19 cellular contexts compared by ENCODE assay signal in genomic region chr20:24665196-24665595, GRCh38.
"Had no signal": no experiment of that assay in that cellular context is flagged by ENCODE, and none has a peak within 500 bp of the region (broad histone marks: within the 10 kb centered on the region; RNA-seq: fewer than 3 reads in every experiment).

No MANE protein-coding gene starts in this region.

- H3K27ac ChIP-seq: adrenal gland, epithelial cell of prostate, left lung, neural progenitor cell, sigmoid colon, vagina had no signal

- H3K27me3 Mint-ChIP-seq: activated B cell treated with CpG ODN at 0.5 μM for 24 hours; activated CD8-positive, alpha-beta T cell treated with anti-CD3 and anti-CD28 coated beads for 36 hours had no signal

- H3K4me1 Mint-ChIP-seq: activated B cell treated with CpG ODN at 0.5 μM for 24 hours; stimulated activated naive B cell treated with anti-CD40 and anti-IgM and Interleukin-4, amounts not matched to agents 10 μg/mL and 1 μg/mL and 100 μg/mL, for 72 hours had no signal

- H3K27me3 ChIP-seq: adrenal gland, dorsolateral prefrontal cortex, neural progenitor cell, sigmoid colon, vagina had no signal

- H3K4me3 Mint-ChIP-seq: activated B cell treated with CpG ODN at 0.5 μM for 24 hours; activated CD8-positive, alpha-beta T cell treated with anti-CD3 and anti-CD28 coated beads for 36 hours; neural progenitor cell; stimulated activated naive B cell treated with anti-CD40 and anti-IgM and Interleukin-4, amounts not matched to agents 10 μg/mL and 1 μg/mL and 100 μg/mL, for 72 hours had no signal

- H3K4me3 ChIP-seq: adrenal gland, dorsolateral prefrontal cortex, left lung, neural progenitor cell, sigmoid colon, vagina had no signal

- H3K36me3 Mint-ChIP-seq: activated naive CD4-positive, alpha-beta T cell treated with anti-CD3 and anti-CD28 coated beads, Interleukin-2, amount 50 U/mL, for 72 hours; neural progenitor cell; stimulated activated naive B cell treated with anti-CD40 and anti-IgM and Interleukin-4, amounts not matched to agents 10 μg/mL and 1 μg/mL and 100 μg/mL, for 72 hours had no signal

- H3K9ac ChIP-seq: neural progenitor cell had no signal

- H3K9me3 Mint-ChIP-seq: activated B cell treated with CpG ODN at 0.5 μM for 24 hours; activated CD8-positive, alpha-beta T cell treated with anti-CD3 and anti-CD28 coated beads for 36 hours; activated naive CD4-positive, alpha-beta T cell treated with anti-CD3 and anti-CD28 coated beads, Interleukin-2, amount 50 U/mL, for 72 hours; stimulated activated naive B cell treated with anti-CD40 and anti-IgM and Interleukin-4, amounts not matched to agents 10 μg/mL and 1 μg/mL and 100 μg/mL, for 72 hours had no signal

- DNase-seq: activated CD4-positive, alpha-beta T cell treated with anti-CD3 and anti-CD28 coated beads for 4 hours; activated CD8-positive, alpha-beta T cell treated with anti-CD3 and anti-CD28 coated beads for 36 hours; activated gamma-delta T cell treated with Interleukin-2 at 50 U/mL for 16 hours; activated T-cell treated with anti-CD3 and anti-CD28 coated beads, Interleukin-2, amount 50 U/mL, for 48 hours; adrenal gland; foreskin fibroblast; left lung; mammary epithelial cell; sigmoid colon; stimulated activated naive B cell treated with anti-CD40 and anti-IgM and Interleukin-4, amounts not matched to agents 10 μg/mL and 1 μg/mL and 100 μg/mL, for 72 hours; T-helper 1 cell; T-helper 9 cell; trophoblast cell had no signal

- H3K27ac Mint-ChIP-seq: activated B cell treated with CpG ODN at 0.5 μM for 24 hours; activated CD8-positive, alpha-beta T cell treated with anti-CD3 and anti-CD28 coated beads for 36 hours; activated naive CD4-positive, alpha-beta T cell treated with anti-CD3 and anti-CD28 coated beads, Interleukin-2, amount 50 U/mL, for 72 hours; neural progenitor cell; stimulated activated naive B cell treated with anti-CD40 and anti-IgM and Interleukin-4, amounts not matched to agents 10 μg/mL and 1 μg/mL and 100 μg/mL, for 72 hours had no signal

- ATAC-seq: activated CD8-positive, alpha-beta T cell treated with anti-CD3 and anti-CD28 coated beads for 36 hours; activated naive CD4-positive, alpha-beta T cell treated with anti-CD3 and anti-CD28 coated beads, Interleukin-2, amount 50 U/mL, for 72 hours; left lung; stimulated activated naive B cell treated with anti-CD40 and anti-IgM and Interleukin-4, amounts not matched to agents 10 μg/mL and 1 μg/mL and 100 μg/mL, for 72 hours had no signal

- H3K4me1 ChIP-seq: adrenal gland, left lung, neural progenitor cell, sigmoid colon had no signal

- H3K36me3 ChIP-seq: adrenal gland, left lung, neural progenitor cell, sigmoid colon, vagina had no signal

- H3K4me2 ChIP-seq: neural progenitor cell had no signal

- H3K9me3 ChIP-seq: adrenal gland, left lung, sigmoid colon, vagina had no signal
